ENCODE assay signal across 11 cellular contexts in the genomic region with DNA sequence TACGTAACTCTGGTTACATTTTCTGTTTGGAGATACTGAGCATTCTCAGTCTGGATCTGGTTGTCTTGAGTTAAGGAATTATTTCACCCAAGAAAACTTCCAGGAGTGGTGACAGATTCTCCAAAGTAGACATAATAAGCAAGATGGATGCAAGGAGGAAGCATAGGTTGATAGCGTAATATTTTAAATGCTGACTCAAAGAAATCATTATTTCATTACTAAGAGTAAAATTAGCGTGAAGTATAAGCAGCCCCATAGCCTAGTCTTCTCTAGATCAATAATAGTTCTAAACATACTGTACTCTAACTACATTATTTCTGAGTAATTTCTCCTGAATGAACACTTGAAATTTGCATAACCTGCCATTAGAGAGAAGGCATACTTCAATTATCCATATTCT. TPM values are rescaled to one million over a fixed set of nuclear protein-coding genes. Genes with fewer than 3 reads are reported as not detected.
"Had no signal": no experiment of that assay in that cellular context is flagged by ENCODE, and none has a peak within 500 bp of the region (broad histone marks: within the 10 kb centered on the region; RNA-seq: fewer than 3 reads in every experiment).

No MANE protein-coding gene starts in this region.

- H3K4me1 Mint-ChIP-seq: GM23338, H9 had no signal

- H3K27ac ChIP-seq: GM23248 had no signal

- H3K4me1 ChIP-seq: HAP-1 had no signal

- FAIRE-seq: H1, H54 had no signal

- H3K36me3 ChIP-seq: HAP-1 had no signal

- H3K27ac Mint-ChIP-seq: GM23338, H9, HFFc6 had no signal

- H3K9ac ChIP-seq: GM23248 had no signal

- H3K9me3 ChIP-seq: HAP-1 had no signal

- H3K4me3 Mint-ChIP-seq: GM23338, H9, HFFc6 had no signal

- H2AFZ ChIP-seq: GM23248, GM23338 had no signal

- H3K4me3 ChIP-seq: GM23248, GM23338, HAP-1 had no signal

- H3K4me2 ChIP-seq: GM23338 had no signal

- ATAC-seq: GM23338, HCT116 had no signal

- DNase-seq: GM23248, GOT3, H7, H9, HCEC 1CT, HFFc6 had no signal

RNA-seq across cellular contexts. Expression of gene MS4A8, which starts 57.5 kb away (rescaled TPM):
- total RNA-seq: GM23248, GM23338, H1, H7, H9, HFFc6 had no signal
- polyA plus RNA-seq: GM23248, GM23338, H1 had no signal
